In the genomic region with DNA sequence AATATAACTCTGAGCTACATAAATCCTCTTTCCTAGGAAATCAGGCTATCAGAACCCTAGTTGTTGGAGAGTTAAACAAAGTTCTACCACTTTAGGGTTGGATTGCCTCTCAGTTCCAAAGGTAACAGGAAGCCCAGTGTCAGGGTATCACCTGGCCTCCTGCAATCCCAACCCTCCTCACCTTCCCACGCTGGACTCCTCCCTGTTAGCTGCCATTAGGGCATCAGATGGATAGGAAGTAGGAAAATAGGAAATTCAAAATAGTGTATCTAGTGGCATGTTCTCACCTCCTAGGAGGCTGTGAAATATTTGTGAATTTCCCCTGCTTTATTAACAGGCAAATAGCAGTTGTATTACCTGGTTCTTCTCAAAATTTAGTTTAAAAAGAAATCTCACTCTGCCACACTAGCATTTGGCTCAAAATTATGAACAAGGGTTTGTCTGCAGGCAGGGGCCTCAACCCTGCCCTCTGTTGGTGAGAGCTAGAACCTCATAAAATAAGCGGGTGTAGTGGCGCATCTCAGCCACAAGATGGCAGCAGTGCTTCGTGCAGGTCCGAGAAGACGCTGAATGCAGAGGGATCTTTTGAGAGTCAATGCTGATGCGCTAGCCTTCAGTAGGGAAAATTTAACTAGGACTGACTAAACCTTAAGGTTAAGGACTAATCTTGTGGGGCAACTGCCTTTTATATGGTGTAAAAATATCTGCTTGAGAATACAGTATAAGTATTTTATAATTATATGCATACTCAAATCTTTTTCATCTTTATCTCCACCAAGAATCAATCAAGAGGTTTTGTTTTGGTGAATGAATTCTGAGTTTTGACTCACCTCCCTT, we compare ENCODE assay signal across 8 cellular contexts.
DNase-seq lines count a peak whose midpoint lies in the region; ATAC-seq and TF ChIP-seq lines count a peak whose summit lies in the region.

No MANE protein-coding gene starts in this region.

- H3K36me3 ChIP-seq in sigmoid colon = no peaks in the 10 kb centered on the region

- H3K4me1 ChIP-seq in right cardiac atrium (ENCODE audit: control insufficient read depth, insufficient read depth, low read length) = no peaks in the 10 kb centered on the region
- no peaks in the 10 kb centered on the region for H3K4me1 ChIP-seq in sigmoid colon

- WGBS in right cardiac atrium = 6% methylated on average over 7 of the region's 7 CpGs
- 4 to 9% methylated on average over 7 of the region's 7 CpGs for WGBS in sigmoid colon, 2 donors

- H3K9me3 ChIP-seq in T-helper 17 cell (ENCODE audit: control insufficient read depth, low read length, poor library complexity, severe bottlenecking) = no peaks in the 10 kb centered on the region
- no peaks in the 10 kb centered on the region for H3K9me3 ChIP-seq in right cardiac atrium (ENCODE audit: control insufficient read depth, low read length)
- H3K9me3 ChIP-seq in sigmoid colon = no peaks in the 10 kb centered on the region

- H3K27me3 Mint-ChIP-seq in T-helper 17 cell = peaks cover 29% of the 10 kb centered on the region

- no peak overlapping the region for H3K4me3 Mint-ChIP-seq in T-helper 17 cell

- H3K4me3 ChIP-seq in right cardiac atrium (ENCODE audit: low read length) (no peak overlapping the region), sigmoid colon (no peak overlapping the region)

- H3K27ac ChIP-seq in 22Rv1 = no peak overlapping the region
- H3K27ac ChIP-seq in right cardiac atrium (ENCODE audit: low read length) = no peak overlapping the region
- H3K27ac ChIP-seq in sigmoid colon = no peak overlapping the region

- TF ChIP-seq POLR2A in sigmoid colon (IDR thresholded peaks at IDR 0.05) = no peak

- H3K27me3 ChIP-seq in right cardiac atrium (ENCODE audit: control insufficient read depth, insufficient read depth) (no peaks in the 10 kb centered on the region), sigmoid colon (no peaks in the 10 kb centered on the region)

- TF ChIP-seq EP300 in sigmoid colon (IDR thresholded peaks at IDR 0.05) = no peak

- H3K27ac Mint-ChIP-seq in T-helper 17 cell = no peak overlapping the region

- intact Hi-C loops in right cardiac atrium (cut with DNase I) (loop anchor here in 2 of 4 donors (2.0 to 10.0 kb wide), 3 partner anchors 769 to 913 kb away; no protein-coding TSS in a partner anchor), sigmoid colon (cut with DNase I) (loop anchor here (2.0 to 5.0 kb wide), 2 partner anchors 717 to 775 kb away; no protein-coding TSS in a partner anchor)

- ATAC-seq in HG02885 (IDR thresholded peaks at IDR 0.05; ENCODE audit: poor library complexity, unreplicated experiment) (peak; percentile 90), T-helper 17 cell (peak; percentile 99), right cardiac atrium (peak; percentile 68 to 81)

- peak; percentile 77 for DNase-seq in GM13977 (ENCODE audit: low spot score)
- DNase-seq in NCI-H146 treated with DMSO at 0.1 percent for 48 hours (lab: John Stamatoyannopoulos, UW; ENCODE audit: unreplicated experiment) = peak; percentile 24
- DNase-seq in T-helper 17 cell = peak; percentile 23 to 69 (median 58)
- peak; percentile 8 to 92 (median 61) for DNase-seq in amygdala (lab: John Stamatoyannopoulos, UW)
- peak; percentile 46 to 83 (median 71) for DNase-seq in right cardiac atrium
- DNase-seq in sigmoid colon = peak; percentile 85

- H3K4me1 Mint-ChIP-seq in T-helper 17 cell = no peaks in the 10 kb centered on the region

- no peaks in the 10 kb centered on the region for H3K36me3 Mint-ChIP-seq in T-helper 17 cell (ENCODE audit: low read depth)

- peak; percentile 100 for TF ChIP-seq CTCF in 22Rv1 (IDR thresholded peaks at IDR 0.05)
- TF ChIP-seq CTCF in GM13977 (IDR thresholded peaks at IDR 0.05; ENCODE audit: extremely low read depth, insufficient read depth, missing control alignments) = peak; percentile 100
- TF ChIP-seq CTCF in sigmoid colon (IDR thresholded peaks at IDR 0.05) = peak; percentile 96 to 100 (median 100)

- in situ Hi-C loops in GM13977 (cut with MboI; ENCODE audit: low pct_unique_long_range_greater_than_20kb, low sequenced_read_pairs, unreplicated experiment) = loop anchor here (10.0 to 25.0 kb wide), 2 partner anchors 773 to 925 kb away; no protein-coding TSS in a partner anchor

Comparison
In these comparisons a context has a peak if more than half of its experiments do, and no peak if none do; other contexts are left out.
1. DNase-seq: peak in every context shown above with its lines; median percentile 85 in sigmoid colon; 77 in GM13977; 71 in right cardiac atrium; 61 in amygdala; 58 in T-helper 17 cell; 24 in NCI-H146 treated with DMSO at 0.1 percent for 48 hours.